Comparison of ENCODE assay signal across 8 cellular contexts in genomic region chr2:218228366-218229092, GRCh38. TPM values are rescaled to one million over a fixed set of nuclear protein-coding genes. Genes with fewer than 3 reads are reported as not detected.
DNase-seq lines count a peak whose midpoint lies in the region; ATAC-seq and TF ChIP-seq lines count a peak whose summit lies in the region.
"Had no signal": no experiment of that assay in that cellular context is flagged by ENCODE, and none has a peak within 500 bp of the region (broad histone marks: within the 10 kb centered on the region; RNA-seq: fewer than 3 reads in every experiment).

No MANE protein-coding gene starts in this region.

- DNase-seq in HCT116 (ENCODE audit: low read depth, low spot score) (no peak), SJSA1 (ENCODE audit: low read depth in 1 of 2, low spot score in 2 of 2) (no peak), epithelial cell of prostate (ENCODE audit: low read depth, low spot score) (no peak), smooth muscle cell (lab: John Stamatoyannopoulos, UW; ENCODE audit: unreplicated experiment) (no peak), NCI-H1417 treated with DMSO at 0.1 percent for 48 hours (lab: John Stamatoyannopoulos, UW) (no peak)

- no peak for TF ChIP-seq RAD21 in HCT116 (IDR thresholded peaks at IDR 0.05; ENCODE audit: low read depth)

- intact Hi-C loops in HCT116 (cut with micrococcal nuclease): no loop called here

- no peak for TF ChIP-seq POLR2A in HCT116 (IDR thresholded peaks at IDR 0.05; ENCODE audit: borderline replicate concordance, extremely low read depth, insufficient read depth, insufficient read length)

- H3K4me1 ChIP-seq in HCT116 (ENCODE audit: control insufficient read depth in 1 of 2, insufficient read depth in 2 of 2, low read length in 2 of 2): peaks cover 26 to 30% of the 10 kb centered on the region in 2 experiments
- H3K4me1 ChIP-seq in SJSA1 (replicated peaks): peaks cover 38% of the 10 kb centered on the region
- peaks cover 10% of the 10 kb centered on the region for H3K4me1 ChIP-seq in smooth muscle cell (ENCODE audit: low read depth)

- H3K36me3 ChIP-seq in HCT116 (ENCODE audit: control insufficient read depth in 1 of 2, insufficient read depth in 2 of 2, low read length in 2 of 2): peaks cover 44 to 48% of the 10 kb centered on the region in 2 experiments; a peak in 3 of 4 replicates
- peaks cover 91% of the 10 kb centered on the region for H3K36me3 ChIP-seq in SJSA1
- peaks cover 22% of the 10 kb centered on the region for H3K36me3 ChIP-seq in smooth muscle cell (ENCODE audit: low read depth)

- H3K4me3 ChIP-seq in HCT116 (replicated peaks in 1 of 2; ENCODE audit: low read depth in 1 of 2, low read length in 2 of 2): no peak overlapping the region
- H3K4me3 ChIP-seq in SJSA1: no peak overlapping the region
- no peak overlapping the region for H3K4me3 ChIP-seq in smooth muscle cell

- no peak overlapping the region for H2AFZ ChIP-seq in HCT116 (ENCODE audit: low read depth, low read length, poor library complexity, severe bottlenecking)
- no peak overlapping the region for H2AFZ ChIP-seq in smooth muscle cell (ENCODE audit: low read depth)

- RAD21 ChIA-PET in HCT116 (lab: Charles Lee; ENCODE audit: low non-redundant PET in 1 of 2, low total read pairs in 2 of 2, uncharacterized antibody in 2 of 2, unreplicated experiment in 2 of 2): no interaction called here

- POLR2A ChIA-PET in HCT116 (lab: Charles Lee): no interaction called here

- H3K79me2 ChIP-seq in HCT116 (ENCODE audit: insufficient read depth, low read length) (peaks cover 69% of the 10 kb centered on the region), smooth muscle cell (ENCODE audit: low read depth) (peaks cover 79% of the 10 kb centered on the region)

- peak overlapping the region; percentile 50 for H3K4me2 ChIP-seq in HCT116 (ENCODE audit: low read length)
- peak overlapping the region; percentile 70 for H3K4me2 ChIP-seq in smooth muscle cell

- H3K9me2 ChIP-seq in HCT116 (ENCODE audit: insufficient read depth): no peaks in the 10 kb centered on the region

- CTCF ChIA-PET in HCT116 (lab: Charles Lee): no interaction called here

- no peak for ATAC-seq in HCT116
- ATAC-seq in HG03175 (IDR thresholded peaks at IDR 0.05; ENCODE audit: unreplicated experiment): no peak
- no peak for ATAC-seq in GM21576 (IDR thresholded peaks at IDR 0.05; ENCODE audit: unreplicated experiment)

- H4K20me1 ChIP-seq in HCT116 (ENCODE audit: insufficient read depth): no peaks in the 10 kb centered on the region
- H4K20me1 ChIP-seq in smooth muscle cell (ENCODE audit: low read depth): peaks cover 95% of the 10 kb centered on the region

- no peak overlapping the region for H3K9ac ChIP-seq in HCT116 (ENCODE audit: low read length)
- H3K9ac ChIP-seq in smooth muscle cell (ENCODE audit: low read depth): no peak overlapping the region

- H3F3A ChIP-seq in smooth muscle cell (ENCODE audit: low read depth): peaks cover 73% of the 10 kb centered on the region

- TF ChIP-seq CTCF in HCT116 (IDR thresholded peaks at IDR 0.05 in 2 of 3, conservative IDR thresholded peaks at IDR 0.05 in 1 of 3; ENCODE audit: borderline replicate concordance in 1 of 3, insufficient read depth in 1 of 3, low read depth in 2 of 3, low read length in 2 of 3) (no peak), smooth muscle cell (IDR thresholded peaks at IDR 0.05; ENCODE audit: borderline replicate concordance, insufficient read depth, poor library complexity, severe bottlenecking) (no peak)

- H3K27me3 ChIP-seq in HCT116 (ENCODE audit: insufficient read depth, low read length) (no peaks in the 10 kb centered on the region), SJSA1 (replicated peaks) (no peaks in the 10 kb centered on the region), smooth muscle cell (ENCODE audit: low read depth) (no peaks in the 10 kb centered on the region)

- no TSS peak for BruUV-seq in HCT116 (replicated peaks; lab: Mats Ljungman, UMichigan)

- H3K27ac ChIP-seq in HCT116 (ENCODE audit: low read depth, low read length) (peak overlapping the region; percentile 59; the same call in 1 of the 2 replicates), SJSA1 (peak overlapping the region; percentile 81), epithelial cell of prostate (peak overlapping the region; percentile 95), smooth muscle cell (ENCODE audit: low read depth) (peak overlapping the region; percentile 87)
- H3K27ac ChIP-seq: VCaP had no signal

- 93% methylated on average over 6 of the region's 6 CpGs for WGBS in smooth muscle cell (ENCODE audit: low lambda C conversion rate)

- no peaks in the 10 kb centered on the region for H3K9me3 ChIP-seq in HCT116 (ENCODE audit: control insufficient read depth in 1 of 2, insufficient read depth in 1 of 2, low read depth in 1 of 2, low read length in 2 of 2)
- H3K9me3 ChIP-seq in SJSA1 (replicated peaks): no peaks in the 10 kb centered on the region
- H3K9me3 ChIP-seq in smooth muscle cell (replicated peaks; ENCODE audit: low read depth): no peaks in the 10 kb centered on the region

TF ChIP-seq in HCT116, 20 proteins besides CTCF, POLR2A, EP300 and RAD21:
- TF ChIP-seq CEBPB (IDR thresholded peaks at IDR 0.05; ENCODE audit: low read depth) (peak; percentile 57), JUND (IDR thresholded peaks at IDR 0.05) (no peak)

RNA-seq across cellular contexts. Expression of gene ARPC2, which starts 11.5 kb away (rescaled TPM):
- total RNA-seq in HCT116 (2021; ENCODE audit: unreplicated experiment) (187 TPM), smooth muscle cell (645 and 653 TPM in 2 replicates)
- 180 and 182 TPM in 2 replicates for polyA plus RNA-seq in HCT116 (2012)
- total RNA-seq in SJSA1 (2014; rRNA removed; shearing (Covaris generic)): 490 and 702 TPM in 2 replicates
- polyA plus RNA-seq in smooth muscle cell: 858 and 872 TPM in 2 replicates

RNA-seq across cellular contexts. Expression of gene GPBAR1, which starts 32.3 kb away (rescaled TPM):
- total RNA-seq in HCT116 (2021; ENCODE audit: unreplicated experiment) (0.27 TPM), smooth muscle cell (0.94 and 1.3 TPM in 2 replicates)
- polyA plus RNA-seq in HCT116 (2012): 0.10 and 0.16 TPM in 2 replicates
- total RNA-seq in SJSA1 (2014; rRNA removed; shearing (Covaris generic)): 0.89 TPM in 1 of 2 replicates, not detected in the other
- 1.6 and 2.6 TPM in 2 replicates for polyA plus RNA-seq in smooth muscle cell

RNA-seq across cellular contexts. Expression of gene AAMP, which starts 41.4 kb away (rescaled TPM):
- 111 TPM for total RNA-seq in HCT116 (2021; ENCODE audit: unreplicated experiment)
- 129 and 173 TPM in 2 replicates for polyA plus RNA-seq in HCT116 (2012)
- total RNA-seq in SJSA1 (2014; rRNA removed; shearing (Covaris generic)): 184 and 231 TPM in 2 replicates
- 58.9 and 71.5 TPM in 2 replicates for total RNA-seq in smooth muscle cell
- 95.8 and 135 TPM in 2 replicates for polyA plus RNA-seq in smooth muscle cell

RNA-seq across cellular contexts. Expression of gene PNKD, which starts 41.8 kb away (rescaled TPM):
- 58.1 TPM for total RNA-seq in HCT116 (2021; ENCODE audit: unreplicated experiment)
- 49.4 and 64.8 TPM in 2 replicates for polyA plus RNA-seq in HCT116 (2012)
- total RNA-seq in SJSA1 (2014; rRNA removed; shearing (Covaris generic)): 57.7 and 63.2 TPM in 2 replicates
- 26.1 and 42.0 TPM in 2 replicates for total RNA-seq in smooth muscle cell
- polyA plus RNA-seq in smooth muscle cell: 109 and 126 TPM in 2 replicates
